ENCODE assay signal across 22 cellular contexts in genomic region chr18:64379662-64380061, GRCh38.
DNase-seq lines count a peak whose midpoint lies in the region; ATAC-seq lines count a peak whose summit lies in the region.
"Had no signal": no experiment of that assay in that cellular context is flagged by ENCODE, and none has a peak within 500 bp of the region (broad histone marks: within the 10 kb centered on the region; RNA-seq: fewer than 3 reads in every experiment).

No MANE protein-coding gene starts in this region.

- 89% methylated on average over 1 of the region's 1 CpG for WGBS in right cardiac atrium

- H3K36me3 Mint-ChIP-seq in stimulated activated effector memory CD8-positive, alpha-beta T cell treated with anti-CD3 and anti-CD28 coated beads, Interleukin-12 subunit alpha, Interleukin-12 subunit beta, amount 100 ng/mL, for 72 hours = no peaks in the 10 kb centered on the region

- H3K9me3 ChIP-seq in right cardiac atrium (ENCODE audit: control insufficient read depth, low read length) = no peaks in the 10 kb centered on the region
- H3K9me3 ChIP-seq: ascending aorta had no signal

- H3K4me1 Mint-ChIP-seq in stimulated activated effector memory CD8-positive, alpha-beta T cell treated with anti-CD3 and anti-CD28 coated beads, Interleukin-12 subunit alpha, Interleukin-12 subunit beta, amount 100 ng/mL, for 72 hours = no peaks in the 10 kb centered on the region
- H3K4me1 Mint-ChIP-seq: stimulated activated naive CD8-positive, alpha-beta T cell treated with anti-CD3 and anti-CD28 coated beads, Interleukin-15, amount 100 ng/mL, for 72 hours had no signal

- intact Hi-C loops in right cardiac atrium (cut with DNase I) = no loop called here

- H3K4me1 ChIP-seq in right cardiac atrium (ENCODE audit: control insufficient read depth, insufficient read depth, low read length) = no peaks in the 10 kb centered on the region
- H3K4me1 ChIP-seq: ascending aorta, heart left ventricle had no signal

- no peak for DNase-seq in right cardiac atrium
- no peak for DNase-seq in AG20443 (ENCODE audit: low spot score)
- no peak for DNase-seq in central memory CD4-positive, alpha-beta T cell
- DNase-seq in stimulated activated effector memory CD8-positive, alpha-beta T cell treated with anti-CD3 and anti-CD28 coated beads, Interleukin-12 subunit alpha, Interleukin-12 subunit beta, amount 100 ng/mL, for 72 hours (ENCODE audit: low spot score in 2 of 2) = no peak
- DNase-seq: activated CD8-positive, alpha-beta T cell treated with anti-CD3 and anti-CD28 coated beads, Interleukin-2, amount 10 ng/mL, durations not matched to agents 7 days and 5 days; activated effector memory CD4-positive, alpha-beta T cell treated with Interleukin-2 at 50 U/mL for 16 hours; cortex of kidney; GF-D8; HCEC 1CT; heart left ventricle; kidney glomerular epithelial cell; NCI-H2081; NCI-H524 treated with DMSO at 0.1 percent for 48 hours; stimulated activated naive CD8-positive, alpha-beta T cell treated with anti-CD3 and anti-CD28 coated beads, Interleukin-15, amount 100 ng/mL, for 72 hours had no signal

- no peaks in the 10 kb centered on the region for H3K27me3 ChIP-seq in right cardiac atrium (ENCODE audit: control insufficient read depth, insufficient read depth)
- H3K27me3 ChIP-seq: ascending aorta, heart left ventricle had no signal

- no peak overlapping the region for H3K4me3 ChIP-seq in right cardiac atrium (ENCODE audit: low read length)
- H3K4me3 ChIP-seq: ascending aorta, heart left ventricle, skin epidermis had no signal

- H3K9me3 Mint-ChIP-seq in stimulated activated effector memory CD8-positive, alpha-beta T cell treated with anti-CD3 and anti-CD28 coated beads, Interleukin-12 subunit alpha, Interleukin-12 subunit beta, amount 100 ng/mL, for 72 hours = peaks cover 16% of the 10 kb centered on the region
- H3K9me3 Mint-ChIP-seq: stimulated activated naive CD8-positive, alpha-beta T cell treated with anti-CD3 and anti-CD28 coated beads, Interleukin-15, amount 100 ng/mL, for 72 hours had no signal

- no peak overlapping the region for H3K4me3 Mint-ChIP-seq in stimulated activated effector memory CD8-positive, alpha-beta T cell treated with anti-CD3 and anti-CD28 coated beads, Interleukin-12 subunit alpha, Interleukin-12 subunit beta, amount 100 ng/mL, for 72 hours
- H3K4me3 Mint-ChIP-seq: activated CD8-positive, alpha-beta T cell treated with anti-CD3 and anti-CD28 coated beads, Interleukin-2, amount 10 ng/mL, durations not matched to agents 7 days and 5 days; stimulated activated naive CD8-positive, alpha-beta T cell treated with anti-CD3 and anti-CD28 coated beads, Interleukin-15, amount 100 ng/mL, for 72 hours had no signal

- H3K27ac Mint-ChIP-seq in stimulated activated effector memory CD8-positive, alpha-beta T cell treated with anti-CD3 and anti-CD28 coated beads, Interleukin-12 subunit alpha, Interleukin-12 subunit beta, amount 100 ng/mL, for 72 hours = no peak overlapping the region
- H3K27ac Mint-ChIP-seq: activated CD8-positive, alpha-beta T cell treated with anti-CD3 and anti-CD28 coated beads, Interleukin-2, amount 10 ng/mL, durations not matched to agents 7 days and 5 days; stimulated activated naive CD8-positive, alpha-beta T cell treated with anti-CD3 and anti-CD28 coated beads, Interleukin-15, amount 100 ng/mL, for 72 hours had no signal

- ATAC-seq in GM18867 (IDR thresholded peaks at IDR 0.05; ENCODE audit: unreplicated experiment) (peak; percentile 21), GM21381 (IDR thresholded peaks at IDR 0.05; ENCODE audit: unreplicated experiment) (peak; percentile 19), HG02870 (IDR thresholded peaks at IDR 0.05; ENCODE audit: unreplicated experiment) (peak; percentile 28), HG03521 (IDR thresholded peaks at IDR 0.05; ENCODE audit: unreplicated experiment) (peak; percentile 21), right cardiac atrium (no peak)
- ATAC-seq in stimulated activated effector memory CD8-positive, alpha-beta T cell treated with anti-CD3 and anti-CD28 coated beads, Interleukin-12 subunit alpha, Interleukin-12 subunit beta, amount 100 ng/mL, for 72 hours = no peak
- ATAC-seq: activated CD8-positive, alpha-beta T cell treated with anti-CD3 and anti-CD28 coated beads, Interleukin-2, amount 10 ng/mL, durations not matched to agents 7 days and 5 days; esophagus mucosa; heart left ventricle; Panc1; stimulated activated naive CD8-positive, alpha-beta T cell treated with anti-CD3 and anti-CD28 coated beads, Interleukin-15, amount 100 ng/mL, for 72 hours had no signal

- no peak overlapping the region for H3K27ac ChIP-seq in right cardiac atrium (ENCODE audit: low read length)
- H3K27ac ChIP-seq: ascending aorta, heart left ventricle, skin epidermis had no signal

Comparison
In these comparisons a context has a peak if more than half of its experiments do, and no peak if none do; other contexts are left out.
1. ATAC-seq: peak in GM18867 (single experiment), GM21381 (single experiment), HG02870 (single experiment) and HG03521 (single experiment); none in right cardiac atrium (0 of 2) and stimulated activated effector memory CD8-positive, alpha-beta T cell treated with anti-CD3 and anti-CD28 coated beads, Interleukin-12 subunit alpha, Interleukin-12 subunit beta, amount 100 ng/mL, for 72 hours (single experiment).